In the genomic region with DNA sequence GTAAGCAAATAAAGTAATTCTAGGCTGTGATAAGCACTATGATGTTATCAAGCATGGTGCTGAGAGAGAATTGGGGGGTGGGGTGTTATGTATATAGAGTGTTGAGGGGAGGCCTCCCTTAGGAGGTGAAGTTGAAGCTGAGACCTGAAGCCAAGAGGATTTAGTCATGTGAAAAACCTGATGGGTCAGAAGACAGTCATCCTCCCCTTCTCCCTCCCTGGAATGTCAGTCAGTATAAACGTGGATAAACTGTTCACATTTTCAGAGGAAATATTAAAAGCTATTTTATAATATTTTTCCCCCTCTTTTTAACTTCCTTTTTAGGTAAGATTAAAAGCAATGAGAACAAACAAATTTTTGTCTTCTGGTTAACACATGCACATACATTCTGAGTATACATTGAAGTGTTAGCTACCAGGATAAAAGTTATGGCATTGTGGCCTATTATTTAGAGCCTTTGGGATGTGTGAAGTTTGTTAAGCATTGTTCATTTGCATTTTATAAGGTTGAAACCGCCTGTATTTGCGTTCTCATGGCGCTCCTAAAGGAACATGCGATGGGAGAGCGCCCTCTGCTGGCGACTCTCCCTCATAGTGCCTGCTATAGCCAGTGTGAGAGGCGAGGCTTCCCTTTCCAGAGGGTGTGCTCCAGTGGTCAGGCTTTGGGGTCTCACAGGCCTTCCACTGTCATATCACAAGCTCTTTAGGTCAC, we compare ENCODE assay signal across 9 cellular contexts. TPM values are rescaled to one million over a fixed set of nuclear protein-coding genes. Genes with fewer than 3 reads are reported as not detected.
DNase-seq lines count a peak whose midpoint lies in the region; ATAC-seq, FAIRE-seq and TF ChIP-seq lines count a peak whose summit lies in the region.
"Had no signal": no experiment of that assay in that cellular context is flagged by ENCODE, and none has a peak within 500 bp of the region (broad histone marks: within the 10 kb centered on the region; RNA-seq: fewer than 3 reads in every experiment).

No MANE protein-coding gene starts in this region.

- H3K9ac ChIP-seq in mammary epithelial cell (ENCODE audit: insufficient read depth, low read length) = no peak overlapping the region

- H3K27ac ChIP-seq in mammary epithelial cell (ENCODE audit: insufficient read depth, low read depth, low read length) = no peak overlapping the region

- peak; percentile 65 for FAIRE-seq in islet of Langerhans (lab: Jason Lieb, UNC)
- FAIRE-seq: TTC549 had no signal

- dilution Hi-C loops in mammary epithelial cell (cut with HindIII; ENCODE audit: low sequenced_read_pairs) = loop anchor here (5.0 kb wide), 1 partner anchor 53 kb away; no protein-coding TSS in a partner anchor

- H3K4me1 ChIP-seq in HAP-1 (no peaks in the 10 kb centered on the region), mammary epithelial cell (ENCODE audit: insufficient read depth, low read length) (peaks cover 2% of the 10 kb centered on the region)

- H3K27ac Mint-ChIP-seq in activated B cell treated with CpG ODN at 0.5 μM for 24 hours = peak overlapping the region; percentile 30

- peak; percentile 71 for DNase-seq in COR-L47 (lab: John Stamatoyannopoulos, UW)
- peak; percentile 68 to 86 for DNase-seq in HAP-1 (ENCODE audit: low spot score in 2 of 2)
- peak; percentile 50 for DNase-seq in NCI-H2171 (lab: John Stamatoyannopoulos, UW)
- DNase-seq in activated B cell treated with CpG ODN at 0.5 μM for 24 hours = peak; percentile 70
- peak; percentile 51 for DNase-seq in mammary epithelial cell
- peak; percentile 57 to 72 for DNase-seq in stimulated activated CD4-positive, alpha-beta T cell treated with anti-CD3 and anti-CD28 coated beads, Interleukin-12 subunit alpha, Interleukin-12 subunit beta, amount 100 ng/mL, for 24 hours (ENCODE audit: low read depth in 2 of 2)

- ATAC-seq in activated B cell treated with CpG ODN at 0.5 μM for 24 hours (ENCODE audit: low read depth) = peak; percentile 93
- ATAC-seq in GM18861 (IDR thresholded peaks at IDR 0.05; ENCODE audit: unreplicated experiment) = no peak

- no peaks in the 10 kb centered on the region for H3K27me3 Mint-ChIP-seq in activated B cell treated with CpG ODN at 0.5 μM for 24 hours

- POLR2A ChIA-PET in activated B cell treated with CpG ODN at 0.5 μM for 24 hours (lab: Charles Lee) = interaction anchor here (0.6 to 3.9 kb wide), 6 partner anchors 9 to 385 kb away, joined by 3 to 31 read pairs (median 3); a partner anchor contains a TSS

- in situ Hi-C loops in HAP-1 (cut with MboI; ENCODE audit: low sequenced_read_pairs) (loop anchor here (5.0 kb wide), 1 partner anchor 68 kb away; a partner anchor contains a TSS), mammary epithelial cell (cut with MboI; ENCODE audit: low sequenced_read_pairs in 2 of 2) (loop anchor here (5.0 to 10.0 kb wide), 2 partner anchors 68 to 70 kb away; a partner anchor contains a TSS)

- H2AFZ ChIP-seq in mammary epithelial cell (ENCODE audit: low read depth, low read length) = no peak overlapping the region

- TF ChIP-seq CTCF in activated B cell treated with CpG ODN at 0.5 μM for 24 hours (IDR thresholded peaks at IDR 0.05) (peak; percentile 32), mammary epithelial cell (conservative IDR thresholded peaks at IDR 0.05 in 1 of 2, IDR thresholded peaks at IDR 0.05 in 1 of 2; ENCODE audit: extremely low read depth in 1 of 2, insufficient read depth in 1 of 2, low read depth in 1 of 2, low read length in 2 of 2) (peak; percentile 93 to 96)

- H3K4me3 Mint-ChIP-seq in activated B cell treated with CpG ODN at 0.5 μM for 24 hours = no peak overlapping the region

- H4K20me1 ChIP-seq in mammary epithelial cell (ENCODE audit: insufficient read depth, low read length) = no peaks in the 10 kb centered on the region

- CTCF ChIA-PET in activated B cell treated with CpG ODN at 0.5 μM for 24 hours (lab: Charles Lee) (interaction anchor here (0.7 to 4.3 kb wide), 32 partner anchors 9 to 361 kb away, joined by 3 to 83 read pairs (median 4); a partner anchor contains a TSS), mammary epithelial cell (lab: Charles Lee; ENCODE audit: low non-redundant PET) (interaction anchor here (0.6 kb wide), 3 partner anchors 26 to 68 kb away, joined by 3 to 11 read pairs (median 3); no protein-coding TSS in a partner anchor)

- intact Hi-C loops in activated B cell treated with CpG ODN at 0.5 μM for 24 hours (cut with micrococcal nuclease) = loop anchor here (1.0 to 10.0 kb wide), 6 partner anchors 28 to 573 kb away; a partner anchor contains a TSS
- intact Hi-C loops in mammary epithelial cell (cut with micrococcal nuclease) = loop anchor here (1.0 to 5.0 kb wide), 4 partner anchors 68 to 338 kb away; a partner anchor contains a TSS

- no peak overlapping the region for H3K4me3 ChIP-seq in HAP-1
- no peak overlapping the region for H3K4me3 ChIP-seq in mammary epithelial cell (replicated peaks in 1 of 3; ENCODE audit: insufficient read depth in 1 of 3, low read depth in 2 of 3, low read length in 3 of 3)

- H3K4me1 Mint-ChIP-seq in activated B cell treated with CpG ODN at 0.5 μM for 24 hours = peaks cover 33% of the 10 kb centered on the region

- H3K36me3 ChIP-seq in HAP-1 (replicated peaks) (peaks cover 7% of the 10 kb centered on the region), mammary epithelial cell (ENCODE audit: insufficient read depth, low read length) (peaks cover 7% of the 10 kb centered on the region)

- H3K79me2 ChIP-seq in mammary epithelial cell (ENCODE audit: insufficient read depth, low read length) = no peaks in the 10 kb centered on the region

- H3K4me2 ChIP-seq in mammary epithelial cell (ENCODE audit: insufficient read depth, low read depth, low read length) = no peak overlapping the region

- WGBS in mammary epithelial cell (ENCODE audit: low coverage, missing lambda C conversion rate) = 1% methylated on average over 8 of the region's 8 CpGs

- H3K9me3 Mint-ChIP-seq in activated B cell treated with CpG ODN at 0.5 μM for 24 hours = no peaks in the 10 kb centered on the region

- BruUV-seq in mammary epithelial cell (replicated peaks; lab: Mats Ljungman, UMichigan) = no TSS peak

- no peaks in the 10 kb centered on the region for H3K9me3 ChIP-seq in HAP-1
- H3K9me3 ChIP-seq in mammary epithelial cell (replicated peaks; ENCODE audit: insufficient read depth, low read length) = no peaks in the 10 kb centered on the region

- H3K27me3 ChIP-seq in HAP-1 (ENCODE audit: low read depth) (no peaks in the 10 kb centered on the region), mammary epithelial cell (ENCODE audit: insufficient read depth, low read length) (no peaks in the 10 kb centered on the region)

- peaks cover 30% of the 10 kb centered on the region for H3K36me3 Mint-ChIP-seq in activated B cell treated with CpG ODN at 0.5 μM for 24 hours (ENCODE audit: low read depth)

RNA-seq across cellular contexts. Expression of a gene that starts 35.4 kb away (rescaled TPM):
- total RNA-seq in activated B cell treated with CpG ODN at 0.5 μM for 24 hours (20.1 and 22.7 TPM in 2 replicates), mammary epithelial cell (10 to 100 TPM; 11.8 to 11.9 TPM)
- polyA plus RNA-seq in mammary epithelial cell = 23.6 TPM
- 37.9 TPM for polyA minus RNA-seq in mammary epithelial cell
